8 cellular contexts compared by ENCODE assay signal in the genomic region with DNA sequence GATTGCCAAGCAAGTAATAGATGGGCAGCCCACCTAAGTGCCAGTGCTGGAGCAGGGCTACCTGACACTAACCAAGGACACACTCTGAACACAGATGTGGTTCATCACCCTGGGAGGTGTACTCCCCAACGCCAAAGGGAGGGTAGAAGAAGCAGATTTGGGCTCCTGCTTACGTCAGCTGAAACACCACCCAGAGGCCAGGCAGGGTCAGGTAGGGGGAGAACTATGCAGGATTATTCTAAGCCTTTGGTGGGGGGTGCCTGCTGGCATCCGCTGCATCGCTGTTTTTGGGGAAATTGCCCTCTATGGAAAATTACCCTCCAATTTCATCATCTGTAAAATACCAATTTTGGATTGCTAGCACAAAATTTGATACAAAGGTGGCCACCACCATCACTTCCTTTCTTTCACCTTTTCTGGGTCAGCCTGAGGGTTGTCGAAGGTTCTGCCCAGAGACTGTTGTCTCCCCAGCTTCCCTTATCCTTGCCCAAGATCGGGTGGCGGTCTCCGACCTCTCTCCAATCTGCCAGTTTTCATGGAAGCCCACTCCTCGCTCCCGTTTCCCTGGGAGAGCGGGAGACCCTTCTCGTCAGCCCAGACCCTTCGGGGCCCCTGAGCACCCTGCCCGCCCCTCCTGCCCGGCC. TPM values are rescaled to one million over a fixed set of nuclear protein-coding genes. Genes with fewer than 3 reads are reported as not detected.
DNase-seq lines count a peak whose midpoint lies in the region; ATAC-seq and TF ChIP-seq lines count a peak whose summit lies in the region.

No MANE protein-coding gene starts in this region.

- H3K9me3 ChIP-seq in right lobe of liver: no peaks in the 10 kb centered on the region

- WGBS in right lobe of liver (ENCODE audit: insufficient coverage, low coverage, low lambda C conversion rate, missing lambda C conversion rate): 70% methylated on average over 4 of the region's 15 CpGs

- H3K27ac Mint-ChIP-seq in activated CD8-positive, alpha-beta T cell treated with anti-CD3 and anti-CD28 coated beads for 36 hours: peak overlapping the region; percentile 98

- CTCF ChIA-PET in activated CD8-positive, alpha-beta T cell treated with anti-CD3 and anti-CD28 coated beads for 36 hours (lab: Charles Lee): interaction anchor here (0.9 to 5.9 kb wide), 5 partner anchors 12 to 53 kb away, joined by 3 to 38 read pairs (median 3); partner anchors contain the start of gene SMAGP

- no peaks in the 10 kb centered on the region for H3K36me3 ChIP-seq in right lobe of liver

- TF ChIP-seq POLR2A in right lobe of liver (IDR thresholded peaks at IDR 0.05): no peak

- H3K4me1 ChIP-seq in right lobe of liver: no peaks in the 10 kb centered on the region

- DNase-seq in stimulated activated CD4-positive, alpha-beta T cell treated with anti-CD3 and anti-CD28 coated beads, Interleukin-12 subunit alpha, Interleukin-12 subunit beta, amount 100 ng/mL, for 4 hours: peak; percentile 28
- no peak for DNase-seq in stimulated activated CD4-positive, alpha-beta T cell treated with anti-CD3 and anti-CD28 coated beads, Interleukin-2, amount 100 ng/mL, for 48 hours
- DNase-seq in activated CD8-positive, alpha-beta T cell treated with anti-CD3 and anti-CD28 coated beads for 36 hours: peak; percentile 80
- DNase-seq in right lobe of liver (no peak), NCI-H2227 (lab: John Stamatoyannopoulos, UW; ENCODE audit: unreplicated experiment) (no peak), RKO (ENCODE audit: low spot score) (no peak), DMS153 treated with DMSO at 0.1 percent for 48 hours (lab: John Stamatoyannopoulos, UW; ENCODE audit: unreplicated experiment) (no peak)

- ATAC-seq in activated CD8-positive, alpha-beta T cell treated with anti-CD3 and anti-CD28 coated beads for 36 hours: peak; percentile 66
- ATAC-seq in right lobe of liver (peak; percentile 4 to 38 (median 8)), GM21515 (IDR thresholded peaks at IDR 0.05; ENCODE audit: unreplicated experiment) (no peak)

- no peaks in the 10 kb centered on the region for H3K27me3 ChIP-seq in right lobe of liver

- POLR2A ChIA-PET in activated CD8-positive, alpha-beta T cell treated with anti-CD3 and anti-CD28 coated beads for 36 hours (lab: Charles Lee): interaction anchor here (0.7 to 1.8 kb wide), 6 partner anchors 9 to 298 kb away, joined by 3 to 8 read pairs (median 3); partner anchors contain the start of gene CSRNP2

- no peaks in the 10 kb centered on the region for H3K27me3 Mint-ChIP-seq in activated CD8-positive, alpha-beta T cell treated with anti-CD3 and anti-CD28 coated beads for 36 hours

- H3K4me1 Mint-ChIP-seq in activated CD8-positive, alpha-beta T cell treated with anti-CD3 and anti-CD28 coated beads for 36 hours (ENCODE audit: low read depth): peaks cover 72% of the 10 kb centered on the region

- peak overlapping the region; percentile 25 to 73 (median 68) for H3K27ac ChIP-seq in right lobe of liver

- no peak for TF ChIP-seq CTCF in activated CD8-positive, alpha-beta T cell treated with anti-CD3 and anti-CD28 coated beads for 36 hours (IDR thresholded peaks at IDR 0.05)
- TF ChIP-seq CTCF in right lobe of liver (IDR thresholded peaks at IDR 0.05): no peak

- H3K4me3 ChIP-seq in right lobe of liver: peak overlapping the region; percentile 14 to 39 (median 34)

- intact Hi-C loops in activated CD8-positive, alpha-beta T cell treated with anti-CD3 and anti-CD28 coated beads for 36 hours (cut with micrococcal nuclease): no loop called here
- intact Hi-C loops in right lobe of liver (cut with DNase I): no loop called here

- H3K9me3 Mint-ChIP-seq in activated CD8-positive, alpha-beta T cell treated with anti-CD3 and anti-CD28 coated beads for 36 hours: no peaks in the 10 kb centered on the region

- H3K4me3 Mint-ChIP-seq in activated CD8-positive, alpha-beta T cell treated with anti-CD3 and anti-CD28 coated beads for 36 hours: peak overlapping the region; percentile 91

- peaks cover 28% of the 10 kb centered on the region for H3K36me3 Mint-ChIP-seq in activated CD8-positive, alpha-beta T cell treated with anti-CD3 and anti-CD28 coated beads for 36 hours (ENCODE audit: low read depth)

RNA-seq across cellular contexts. Expression of gene BIN2, which starts 0.5 kb away (rescaled TPM):
- 10 to 100 TPM; 39.5 to 41.7 TPM for total RNA-seq in activated CD8-positive, alpha-beta T cell treated with anti-CD3 and anti-CD28 coated beads for 36 hours
- total RNA-seq in right lobe of liver: 1 to 10 TPM; 2.3 to 5.8 (median 3.7) TPM

RNA-seq across cellular contexts. Expression of gene CELA1, which starts 23.0 kb away (rescaled TPM):
- total RNA-seq in activated CD8-positive, alpha-beta T cell treated with anti-CD3 and anti-CD28 coated beads for 36 hours: under 1 TPM in 1 of 2 experiments, not detected in 1; 0.29 TPM
- not detected for total RNA-seq in right lobe of liver

RNA-seq across cellular contexts. Expression of gene SMAGP, which starts 53.2 kb away (rescaled TPM):
- 1 to 10 TPM in 1 of 2 experiments, under 1 TPM in 1; 0.96 to 1.4 TPM for total RNA-seq in activated CD8-positive, alpha-beta T cell treated with anti-CD3 and anti-CD28 coated beads for 36 hours
- 1 to 10 TPM; 2.9 to 9.7 (median 5.6) TPM for total RNA-seq in right lobe of liver

Comparison
In these comparisons a context has a peak if more than half of its experiments do, and no peak if none do; other contexts are left out.
1. DNase-seq: peak in stimulated activated CD4-positive, alpha-beta T cell treated with anti-CD3 and anti-CD28 coated beads, Interleukin-12 subunit alpha, Interleukin-12 subunit beta, amount 100 ng/mL, for 4 hours (single experiment) and activated CD8-positive, alpha-beta T cell treated with anti-CD3 and anti-CD28 coated beads for 36 hours (single experiment); none in stimulated activated CD4-positive, alpha-beta T cell treated with anti-CD3 and anti-CD28 coated beads, Interleukin-2, amount 100 ng/mL, for 48 hours (0 of 2), right lobe of liver (0 of 3), NCI-H2227 (single experiment), RKO (single experiment) and DMS153 treated with DMSO at 0.1 percent for 48 hours (single experiment).
2. RNA of gene BIN2, which starts 0.5 kb away (total RNA-seq): 39.5 to 41.7 TPM in activated CD8-positive, alpha-beta T cell treated with anti-CD3 and anti-CD28 coated beads for 36 hours; 2.3 to 5.8 TPM in right lobe of liver; every median in the first group is over 4 times any median in the second.